ENCODE assay signal across 14 cellular contexts in the genomic region with DNA sequence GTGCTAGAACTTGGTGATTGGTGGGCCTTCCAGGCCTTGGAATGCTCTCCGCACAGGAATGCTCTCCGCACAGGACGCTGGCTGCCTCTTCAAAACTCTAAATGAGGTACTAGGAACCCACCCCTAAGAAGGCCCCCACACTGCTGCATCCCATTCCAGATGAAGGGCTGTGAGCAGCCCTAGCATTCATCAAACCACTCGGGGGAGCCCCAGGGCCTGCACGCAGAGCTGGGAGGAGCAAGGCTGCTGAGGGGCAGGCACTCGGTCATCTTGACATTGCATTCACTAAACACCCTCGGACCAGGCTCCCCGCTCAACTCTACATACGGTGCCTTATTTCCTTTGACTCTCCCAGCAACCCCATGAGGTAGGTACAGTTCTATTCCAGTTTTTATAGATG. TPM values are rescaled to one million over a fixed set of nuclear protein-coding genes. Genes with fewer than 3 reads are reported as not detected.
DNase-seq lines count a peak whose midpoint lies in the region; ATAC-seq, FAIRE-seq and TF ChIP-seq lines count a peak whose summit lies in the region.
"Had no signal": no experiment of that assay in that cellular context is flagged by ENCODE, and none has a peak within 500 bp of the region (broad histone marks: within the 10 kb centered on the region; RNA-seq: fewer than 3 reads in every experiment).

No MANE protein-coding gene starts in this region.

- H3K9me3 ChIP-seq in HepG2 (ENCODE audit: low read length): no peaks in the 10 kb centered on the region
- no peaks in the 10 kb centered on the region for H3K9me3 ChIP-seq in right lobe of liver
- H3K9me3 ChIP-seq in OCI-LY3 (ENCODE audit: insufficient read depth, low read length): no peaks in the 10 kb centered on the region
- no peaks in the 10 kb centered on the region for H3K9me3 ChIP-seq in fibroblast of lung (ENCODE audit: control insufficient read depth, insufficient read depth, low read depth, low read length)
- H3K9me3 ChIP-seq in testis: no peaks in the 10 kb centered on the region

- H3K9me3 Mint-ChIP-seq in activated CD8-positive, alpha-beta T cell treated with anti-CD3 and anti-CD28 coated beads, Interleukin-2, amount 10 ng/mL, durations not matched to agents 7 days and 5 days (ENCODE audit: insufficient read depth): no peaks in the 10 kb centered on the region
- H3K9me3 Mint-ChIP-seq: dendritic cell treated with granulocyte-macrophage colony-stimulating factor and Interleukin-4, amounts not matched to agents 40 ng/mL and 50 ng/mL, for 4 days; naive thymus-derived CD8-positive, alpha-beta T cell had no signal

- H3K27ac Mint-ChIP-seq in activated CD8-positive, alpha-beta T cell treated with anti-CD3 and anti-CD28 coated beads, Interleukin-2, amount 10 ng/mL, durations not matched to agents 7 days and 5 days: no peak overlapping the region
- H3K27ac Mint-ChIP-seq: dendritic cell treated with granulocyte-macrophage colony-stimulating factor and Interleukin-4, amounts not matched to agents 40 ng/mL and 50 ng/mL, for 4 days; naive thymus-derived CD8-positive, alpha-beta T cell had no signal

- H3K4me1 Mint-ChIP-seq in activated CD8-positive, alpha-beta T cell treated with anti-CD3 and anti-CD28 coated beads, Interleukin-2, amount 10 ng/mL, durations not matched to agents 7 days and 5 days (ENCODE audit: low read depth): peaks cover 19% of the 10 kb centered on the region

- TF ChIP-seq CTCF in HepG2 (CRISPR knock-in tag; IDR thresholded peaks at IDR 0.05) (peak; percentile 63), right lobe of liver (IDR thresholded peaks at IDR 0.05) (no peak), OCI-LY3 (IDR thresholded peaks at IDR 0.05; ENCODE audit: low read depth, low read length) (peak; percentile 15; the same call in 1 of the 2 replicates), fibroblast of lung (conservative IDR thresholded peaks at IDR 0.05 in 1 of 2, IDR thresholded peaks at IDR 0.05 in 1 of 2; ENCODE audit: low read depth in 1 of 2, low read length in 2 of 2) (peak; percentile 11 to 25), testis (IDR thresholded peaks at IDR 0.05) (no peak)

- H3K27ac ChIP-seq in HepG2 (ENCODE audit: extremely low read length, insufficient read depth, low read length) (no peak overlapping the region), right lobe of liver (no peak overlapping the region), OCI-LY3 (ENCODE audit: low read length) (no peak overlapping the region), fibroblast of lung (ENCODE audit: insufficient read depth, low read length) (no peak overlapping the region), testis (no peak overlapping the region)
- H3K27ac ChIP-seq: PC-9 had no signal

- H4K20me1 ChIP-seq in HepG2 (ENCODE audit: insufficient read depth, low read length) (no peaks in the 10 kb centered on the region), OCI-LY3 (ENCODE audit: insufficient read depth, low read length) (no peaks in the 10 kb centered on the region), fibroblast of lung (ENCODE audit: control insufficient read depth, extremely low read depth, insufficient read depth, low read length) (no peaks in the 10 kb centered on the region)

- H3K27me3 ChIP-seq in HepG2 (ENCODE audit: control insufficient read depth in 1 of 2, insufficient read depth in 2 of 2, low read length in 2 of 2) (no peaks in the 10 kb centered on the region), right lobe of liver (no peaks in the 10 kb centered on the region), OCI-LY3 (ENCODE audit: low read depth, low read length) (peaks cover 34% of the 10 kb centered on the region), fibroblast of lung (ENCODE audit: control insufficient read depth, insufficient read depth, low read length) (no peaks in the 10 kb centered on the region), testis (no peaks in the 10 kb centered on the region)

- no peak for FAIRE-seq in HepG2 (lab: Jason Lieb, UNC)

- H3K79me2 ChIP-seq in HepG2 (ENCODE audit: insufficient read depth, low read length): no peaks in the 10 kb centered on the region
- H3K79me2 ChIP-seq in OCI-LY3 (ENCODE audit: low read length): no peaks in the 10 kb centered on the region
- H3K79me2 ChIP-seq in fibroblast of lung (ENCODE audit: control insufficient read depth, insufficient read depth, low read length): no peaks in the 10 kb centered on the region

- H3K9ac ChIP-seq in HepG2 (ENCODE audit: insufficient read depth, low read depth, low read length) (no peak overlapping the region), OCI-LY3 (ENCODE audit: low read length) (no peak overlapping the region), fibroblast of lung (ENCODE audit: insufficient read depth, low read length) (no peak overlapping the region)

- no peaks in the 10 kb centered on the region for H3K36me3 ChIP-seq in HepG2 (replicated peaks in 1 of 2; ENCODE audit: control insufficient read depth in 1 of 2, insufficient read depth in 2 of 2, low read length in 2 of 2)
- H3K36me3 ChIP-seq in right lobe of liver: no peaks in the 10 kb centered on the region
- H3K36me3 ChIP-seq in OCI-LY3 (replicated peaks; ENCODE audit: low read depth, low read length): no peaks in the 10 kb centered on the region
- H3K36me3 ChIP-seq in fibroblast of lung (ENCODE audit: control insufficient read depth, insufficient read depth, low read length): no peaks in the 10 kb centered on the region
- H3K36me3 ChIP-seq in testis (ENCODE audit: low read depth, missing control alignments): no peaks in the 10 kb centered on the region

- WGBS in HepG2 (ENCODE audit: low lambda C conversion rate): 60% methylated on average over 2 of the region's 9 CpGs
- no CpG with 5 or more reads among the region's 9 CpGs for WGBS in right lobe of liver (ENCODE audit: insufficient coverage, low coverage, low lambda C conversion rate, missing lambda C conversion rate)
- 70 to 88% methylated on average over 5 to 9 of the region's 9 CpGs for WGBS in testis, 2 donors

- no peaks in the 10 kb centered on the region for H3K36me3 Mint-ChIP-seq in activated CD8-positive, alpha-beta T cell treated with anti-CD3 and anti-CD28 coated beads, Interleukin-2, amount 10 ng/mL, durations not matched to agents 7 days and 5 days (ENCODE audit: low read depth)
- H3K36me3 Mint-ChIP-seq: naive thymus-derived CD8-positive, alpha-beta T cell had no signal

- H3K4me2 ChIP-seq in HepG2 (ENCODE audit: low read depth, low read length) (no peak overlapping the region), OCI-LY3 (ENCODE audit: low read length) (no peak overlapping the region), fibroblast of lung (ENCODE audit: extremely low read depth, insufficient read depth, low read length) (no peak overlapping the region)
- H3K4me2 ChIP-seq: PC-9 had no signal

- no TSS peak for BruUV-seq in HepG2 (replicated peaks; lab: Mats Ljungman, UMichigan)

- no peak for TF ChIP-seq RAD21 in HepG2 (CRISPR knock-in tag; IDR thresholded peaks at IDR 0.05)

- CTCF ChIA-PET in HepG2 (lab: Yijun Ruan, JAX; ENCODE audit: low intra/inter-chr PET ratio, low total read pairs): no interaction called here
- CTCF ChIA-PET in activated CD8-positive, alpha-beta T cell treated with anti-CD3 and anti-CD28 coated beads, Interleukin-2, amount 10 ng/mL, durations not matched to agents 7 days and 5 days (lab: Charles Lee): interaction anchor here (0.9 to 1.2 kb wide), 2 partner anchors 9 to 89 kb away, joined by 4 to 5 read pairs; no protein-coding TSS in a partner anchor

- DNase-seq in HepG2 (ENCODE audit: low spot score) (peak; percentile 20), right lobe of liver (no peak), fibroblast of lung (ENCODE audit: low read depth in 2 of 2) (no peak), KG1 (lab: John Stamatoyannopoulos, UW) (no peak), testis (no peak), CD1c-positive myeloid dendritic cell (ENCODE audit: extremely low spot score) (no peak)
- no peak for DNase-seq in activated CD8-positive, alpha-beta T cell treated with anti-CD3 and anti-CD28 coated beads, Interleukin-2, amount 10 ng/mL, durations not matched to agents 7 days and 5 days
- DNase-seq: activated CD4-positive, CD25-positive, alpha-beta regulatory T cell treated with anti-CD3 and anti-CD28 coated beads, Interleukin-2, amount 50 U/mL, for 72 hours; activated gamma-delta T cell; naive thymus-derived CD8-positive, alpha-beta T cell; PC-9; stimulated activated CD4-positive, alpha-beta T cell treated with anti-CD3 and anti-CD28 coated beads, Interleukin-12 subunit alpha, Interleukin-12 subunit beta, amount 100 ng/mL, for 4 hours had no signal

- H3K4me3 ChIP-seq in HepG2 (replicated peaks in 1 of 3; ENCODE audit: insufficient read depth in 1 of 3, low read depth in 2 of 3, low read length in 3 of 3) (no peak overlapping the region), right lobe of liver (no peak overlapping the region), OCI-LY3 (ENCODE audit: low read length) (no peak overlapping the region), fibroblast of lung (replicated peaks in 1 of 4; ENCODE audit: control extremely low read depth in 1 of 4, insufficient read depth in 1 of 4, low read depth in 3 of 4, low read length in 4 of 4) (no peak overlapping the region), testis (no peak overlapping the region)
- H3K4me3 ChIP-seq: PC-9 had no signal

- peaks cover 31% of the 10 kb centered on the region for H3K27me3 Mint-ChIP-seq in activated CD8-positive, alpha-beta T cell treated with anti-CD3 and anti-CD28 coated beads, Interleukin-2, amount 10 ng/mL, durations not matched to agents 7 days and 5 days (ENCODE audit: low read depth)

- peaks cover 15% of the 10 kb centered on the region; the same call in 1 of the 2 replicates for H3K4me1 ChIP-seq in HepG2 (ENCODE audit: insufficient read depth, low read length)
- peaks cover 0 to 5% (median 0%) of the 10 kb centered on the region in 4 donors for H3K4me1 ChIP-seq in right lobe of liver
- peaks cover 9% of the 10 kb centered on the region for H3K4me1 ChIP-seq in OCI-LY3 (ENCODE audit: low read length)
- no peaks in the 10 kb centered on the region for H3K4me1 ChIP-seq in fibroblast of lung (ENCODE audit: control insufficient read depth, extremely low read depth, insufficient read depth, low read length)
- peaks cover 22% of the 10 kb centered on the region for H3K4me1 ChIP-seq in testis

- in situ Hi-C loops in HepG2 (cut with HindIII; ENCODE audit: extremely low pct_ligation_motif_present, low pct_unique_long_range_greater_than_20kb): no loop called here

- POLR2A ChIA-PET in HepG2 (lab: Yijun Ruan, JAX): no interaction called here
- POLR2A ChIA-PET in activated CD8-positive, alpha-beta T cell treated with anti-CD3 and anti-CD28 coated beads, Interleukin-2, amount 10 ng/mL, durations not matched to agents 7 days and 5 days (lab: Charles Lee): no interaction called here

- no peak for TF ChIP-seq POLR2A in HepG2 (IDR thresholded peaks at IDR 0.05; ENCODE audit: insufficient read depth in 1 of 2, low read depth in 2 of 2, low read length in 2 of 2)
- TF ChIP-seq POLR2A in right lobe of liver (IDR thresholded peaks at IDR 0.05): no peak
- no peak for TF ChIP-seq POLR2A in testis (IDR thresholded peaks at IDR 0.05)

- no peak overlapping the region for H3K4me3 Mint-ChIP-seq in activated CD8-positive, alpha-beta T cell treated with anti-CD3 and anti-CD28 coated beads, Interleukin-2, amount 10 ng/mL, durations not matched to agents 7 days and 5 days
- H3K4me3 Mint-ChIP-seq: dendritic cell treated with granulocyte-macrophage colony-stimulating factor and Interleukin-4, amounts not matched to agents 40 ng/mL and 50 ng/mL, for 4 days had no signal

- no peak overlapping the region for H2AFZ ChIP-seq in HepG2 (ENCODE audit: low read length)
- no peak overlapping the region for H2AFZ ChIP-seq in OCI-LY3 (ENCODE audit: low read depth, low read length)
- H2AFZ ChIP-seq in fibroblast of lung (ENCODE audit: low read length): no peak overlapping the region
- H2AFZ ChIP-seq: PC-9 had no signal

- TF ChIP-seq EP300 in HepG2 (IDR thresholded peaks at IDR 0.05; ENCODE audit: low read depth in 2 of 2, low read length in 2 of 2) (no peak), HepG2 (CRISPR knock-in tag; IDR thresholded peaks at IDR 0.05; ENCODE audit: borderline replicate concordance) (no peak)

- peak; percentile 78 for ATAC-seq in HepG2
- no peak for ATAC-seq in right lobe of liver
- no peak for ATAC-seq in activated CD8-positive, alpha-beta T cell treated with anti-CD3 and anti-CD28 coated beads, Interleukin-2, amount 10 ng/mL, durations not matched to agents 7 days and 5 days
- ATAC-seq: naive thymus-derived CD8-positive, alpha-beta T cell had no signal

- intact Hi-C loops in HepG2 (cut with micrococcal nuclease; ENCODE audit: unreplicated experiment): loop anchor here (5.0 to 10.0 kb wide), 2 partner anchors 91 to 302 kb away; no protein-coding TSS in a partner anchor
- intact Hi-C loops in right lobe of liver (cut with DNase I): loop anchor here (10.0 kb wide), 2 partner anchors 102 to 302 kb away; no protein-coding TSS in a partner anchor
- intact Hi-C loops in testis (cut with DNase I; ENCODE audit: low total_unique reads): no loop called here

RNA-seq across cellular contexts. Expression of a gene that starts 49.2 kb away (rescaled TPM):
- 0.21 and 0.82 TPM in 2 replicates for total RNA-seq in HepG2 (2016; rRNA removed; fragmentation: Illumina TruSeq; extraction: Trizol)
- 2.7 and 2.8 TPM in 2 replicates for total RNA-seq in HepG2 (2016; cell fraction: cytosol; rRNA removed; fragmentation: Illumina TruSeq; extraction: Trizol; ENCODE audit: low read depth)
- total RNA-seq in HepG2 (2016; cell fraction: insoluble cytoplasmic fraction; rRNA removed; fragmentation: Illumina TruSeq; extraction: Trizol): 0.09 and 0.26 TPM in 2 replicates
- 1.7 and 2.1 TPM in 2 replicates for total RNA-seq in HepG2 (2016; cell fraction: membrane; rRNA removed; fragmentation: Illumina TruSeq; extraction: Trizol)
- 0.25 and 0.50 TPM in 2 replicates for total RNA-seq in HepG2 (2016; cell fraction: nucleus; rRNA removed; fragmentation: Illumina TruSeq; extraction: Trizol)
- polyA plus RNA-seq in HepG2 (2011; rRNA removed): 0.45 and 0.81 TPM in 2 replicates
- polyA plus RNA-seq in HepG2 (2011; cell fraction: cytosol; rRNA removed): 0.37 and 1.1 TPM in 2 replicates
- polyA plus RNA-seq in HepG2 (2011; cell fraction: nucleus; rRNA removed): 2.1 and 2.4 TPM in 2 replicates
- 0.46 and 0.72 TPM in 2 replicates for polyA plus RNA-seq in HepG2 (2012)
- polyA plus RNA-seq in HepG2 (2016; cell fraction: cytosol; fragmentation: Illumina TruSeq; extraction: Trizol; ENCODE audit: low read depth): 2.6 and 3.8 TPM in 2 replicates
- 0.25 and 0.50 TPM in 2 replicates for polyA plus RNA-seq in HepG2 (2016; cell fraction: insoluble cytoplasmic fraction; fragmentation: Illumina TruSeq; extraction: Trizol; ENCODE audit: low read depth)
- 1.4 and 2.2 TPM in 2 replicates for polyA plus RNA-seq in HepG2 (2016; cell fraction: membrane; fragmentation: Illumina TruSeq; extraction: Trizol; ENCODE audit: low read depth)
- 1.0 TPM in 2 replicates for polyA plus RNA-seq in HepG2 (2016; cell fraction: nucleus; fragmentation: Illumina TruSeq; extraction: Trizol; ENCODE audit: insufficient read depth, low read depth)
- 0.09 and 2.4 TPM in 2 replicates for polyA minus RNA-seq in HepG2 (2011; rRNA and poly(A)+ RNA removed; ENCODE audit: low replicate concordance)
- polyA minus RNA-seq in HepG2 (2011; cell fraction: cytosol; rRNA and poly(A)+ RNA removed): not detected in 2 replicates
- polyA minus RNA-seq in HepG2 (2011; cell fraction: nucleus; rRNA and poly(A)+ RNA removed): 0.99 and 1.3 TPM in 2 replicates
- total RNA-seq in right lobe of liver: 1 to 10 TPM; 1.1 to 2.7 (median 1.5) TPM
- total RNA-seq in fibroblast of lung: 0.50 and 2.8 TPM in 2 replicates
- polyA plus RNA-seq in fibroblast of lung: not detected in 2 replicates
- 0.13 TPM in 1 of 2 replicates, not detected in the other for polyA plus RNA-seq in fibroblast of lung (2012)
- not detected in 2 replicates for polyA minus RNA-seq in fibroblast of lung (ENCODE audit: low replicate concordance)
- not detected for total RNA-seq in activated CD8-positive, alpha-beta T cell treated with anti-CD3 and anti-CD28 coated beads, Interleukin-2, amount 10 ng/mL, durations not matched to agents 7 days and 5 days
- 1 to 10 TPM; 7.0 to 7.5 TPM for total RNA-seq in testis
- polyA plus RNA-seq in testis (ENCODE audit: insufficient read depth, low read depth, low replicate concordance): 6.2 TPM
- total RNA-seq: naive thymus-derived CD8-positive, alpha-beta T cell had no signal
- polyA plus RNA-seq: naive thymus-derived CD8-positive, alpha-beta T cell had no signal

Comparison
In these comparisons a context has a peak if more than half of its experiments do, and no peak if none do; other contexts are left out.
1. CTCF ChIP-seq: peak in HepG2 (single experiment), OCI-LY3 (single experiment) and fibroblast of lung (2 of 2); none in right lobe of liver (0 of 4) and testis (0 of 3).